Comparison of ENCODE assay signal across 1 cellular context in genomic region chr5:2750026-2750757, GRCh38.
TF ChIP-seq lines count a peak whose summit lies in the region.

No MANE protein-coding gene starts in this region.

TF ChIP-seq in WTC11, 78 proteins besides CTCF, POLR2A, EP300 and RAD21 (continued from another document):
- TF ChIP-seq FOXP4 (CRISPR knock-in tag; IDR thresholded peaks at IDR 0.05) (no peak), TEAD1 (CRISPR knock-in tag; IDR thresholded peaks at IDR 0.05) (no peak), ZBTB21 (CRISPR knock-in tag; IDR thresholded peaks at IDR 0.05; ENCODE audit: borderline replicate concordance) (no peak), ZNF121 (CRISPR knock-in tag; IDR thresholded peaks at IDR 0.05) (no peak), ZNF512 (CRISPR knock-in tag; IDR thresholded peaks at IDR 0.05; ENCODE audit: borderline replicate concordance) (no peak)
